ENCODE assay signal across 14 cellular contexts in the genomic region with DNA sequence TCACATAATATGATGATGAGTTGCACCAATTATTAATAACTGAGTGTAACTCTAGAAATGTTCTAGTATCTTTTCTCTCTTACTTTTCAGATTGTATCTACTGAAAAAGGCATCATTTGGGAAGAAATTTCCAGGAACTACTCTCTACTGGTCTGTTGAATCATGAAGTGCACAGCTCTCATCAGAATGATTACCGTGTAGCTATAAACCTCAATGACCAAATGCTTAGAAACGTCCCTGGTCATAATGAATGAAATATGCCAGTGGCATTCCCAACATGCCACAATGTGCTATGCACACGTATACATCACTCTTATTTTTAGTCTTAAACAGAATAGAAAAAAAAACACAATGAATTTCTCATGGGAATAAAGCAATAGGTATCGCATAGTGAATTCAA.
DNase-seq lines count a peak whose midpoint lies in the region; ATAC-seq and TF ChIP-seq lines count a peak whose summit lies in the region.
"Had no signal": no experiment of that assay in that cellular context is flagged by ENCODE, and none has a peak within 500 bp of the region (broad histone marks: within the 10 kb centered on the region; RNA-seq: fewer than 3 reads in every experiment).

No MANE protein-coding gene starts in this region.

- H3K4me1 ChIP-seq in OCI-LY7 (ENCODE audit: insufficient read depth, low read length, poor library complexity, severe bottlenecking): no peaks in the 10 kb centered on the region
- H3K4me1 ChIP-seq: A549, BLaER1, Caco-2 had no signal

- no peaks in the 10 kb centered on the region for H3K9me2 ChIP-seq in OCI-LY7 (ENCODE audit: insufficient read depth, low read length)

- no peak overlapping the region for H3K27ac ChIP-seq in brain microvascular endothelial cell
- H3K27ac ChIP-seq in OCI-LY7 (ENCODE audit: low read depth, low read length, poor library complexity, severe bottlenecking): no peak overlapping the region
- H3K27ac ChIP-seq: A549, BLaER1 had no signal

- no peaks in the 10 kb centered on the region for H3K36me3 Mint-ChIP-seq in stimulated activated memory B cell treated with anti-CD40 and anti-IgM and Interleukin-4, amounts not matched to agents 10 μg/mL and 1 μg/mL and 100 μg/mL, for 72 hours
- H3K36me3 Mint-ChIP-seq: CD8-positive, alpha-beta memory T cell had no signal

- no peaks in the 10 kb centered on the region for H3K79me2 ChIP-seq in OCI-LY7 (ENCODE audit: insufficient read depth, low read depth, low read length)

- no peak overlapping the region for H3K4me2 ChIP-seq in OCI-LY7 (ENCODE audit: low read length)
- H3K4me2 ChIP-seq: A549, BLaER1 had no signal

- H2AFZ ChIP-seq in OCI-LY7 (ENCODE audit: low read length): no peak overlapping the region

- peaks cover 9% of the 10 kb centered on the region for H3K9me3 Mint-ChIP-seq in stimulated activated memory B cell treated with anti-CD40 and anti-IgM and Interleukin-4, amounts not matched to agents 10 μg/mL and 1 μg/mL and 100 μg/mL, for 72 hours

- POLR2A ChIA-PET in OCI-LY7 (lab: Charles Lee): no interaction called here

- peak; percentile 72 for DNase-seq in ELR (ENCODE audit: low read depth)
- peak; percentile 49 for DNase-seq in HS-5 (ENCODE audit: low read depth)
- peak; percentile 2 for DNase-seq in brain microvascular endothelial cell
- no peak for DNase-seq in OCI-LY7 (ENCODE audit: low spot score)
- DNase-seq: Caco-2; CD8-positive, alpha-beta memory T cell; DND-41 had no signal

- H3K4me3 Mint-ChIP-seq in stimulated activated memory B cell treated with anti-CD40 and anti-IgM and Interleukin-4, amounts not matched to agents 10 μg/mL and 1 μg/mL and 100 μg/mL, for 72 hours: no peak overlapping the region
- H3K4me3 Mint-ChIP-seq: CD8-positive, alpha-beta memory T cell had no signal

- in situ Hi-C loops in brain microvascular endothelial cell (cut with HindIII; ENCODE audit: low pct_ligation_motif_present, low sequenced_read_pairs): no loop called here

- H3K36me3 ChIP-seq in brain microvascular endothelial cell (replicated peaks) (no peaks in the 10 kb centered on the region), OCI-LY7 (ENCODE audit: insufficient read depth, low read length) (no peaks in the 10 kb centered on the region)
- H3K36me3 ChIP-seq: BLaER1 had no signal

- H3K4me3 ChIP-seq in brain microvascular endothelial cell (ENCODE audit: low read depth, low read length): no peak overlapping the region
- no peak overlapping the region for H3K4me3 ChIP-seq in OCI-LY7 (ENCODE audit: low read depth, low read length, poor library complexity, severe bottlenecking)
- H3K4me3 ChIP-seq: A549, BLaER1, GM12878, K562 had no signal

- intact Hi-C loops in OCI-LY7 (cut with micrococcal nuclease; ENCODE audit: unreplicated experiment): no loop called here

- H3K4me1 Mint-ChIP-seq in stimulated activated memory B cell treated with anti-CD40 and anti-IgM and Interleukin-4, amounts not matched to agents 10 μg/mL and 1 μg/mL and 100 μg/mL, for 72 hours: no peaks in the 10 kb centered on the region
- H3K4me1 Mint-ChIP-seq: CD8-positive, alpha-beta memory T cell had no signal

- no peak overlapping the region for H3K27ac Mint-ChIP-seq in stimulated activated memory B cell treated with anti-CD40 and anti-IgM and Interleukin-4, amounts not matched to agents 10 μg/mL and 1 μg/mL and 100 μg/mL, for 72 hours
- H3K27ac Mint-ChIP-seq: CD8-positive, alpha-beta memory T cell had no signal

- no peaks in the 10 kb centered on the region for H3K27me3 ChIP-seq in brain microvascular endothelial cell (replicated peaks)
- H3K27me3 ChIP-seq: BLaER1 had no signal

- no peaks in the 10 kb centered on the region for H3K27me3 Mint-ChIP-seq in stimulated activated memory B cell treated with anti-CD40 and anti-IgM and Interleukin-4, amounts not matched to agents 10 μg/mL and 1 μg/mL and 100 μg/mL, for 72 hours
- H3K27me3 Mint-ChIP-seq: CD8-positive, alpha-beta memory T cell had no signal

- no TSS peak for BruUV-seq in OCI-LY7 (replicated peaks; lab: Mats Ljungman, UMichigan)

- CTCF ChIA-PET in OCI-LY7 (lab: Charles Lee; ENCODE audit: unreplicated experiment): no interaction called here

- H4K20me1 ChIP-seq in OCI-LY7 (ENCODE audit: insufficient read depth, low read length): no peaks in the 10 kb centered on the region
- H4K20me1 ChIP-seq: BLaER1 had no signal

- no peak for TF ChIP-seq CTCF in brain microvascular endothelial cell (IDR thresholded peaks at IDR 0.05; ENCODE audit: low read depth, low read length, missing control alignments)
- no peak for TF ChIP-seq CTCF in OCI-LY7 (conservative IDR thresholded peaks at IDR 0.05; ENCODE audit: low read length)

- no peak for ATAC-seq in stimulated activated memory B cell treated with anti-CD40 and anti-IgM and Interleukin-4, amounts not matched to agents 10 μg/mL and 1 μg/mL and 100 μg/mL, for 72 hours
- no peak for ATAC-seq in HG02840 (IDR thresholded peaks at IDR 0.05; ENCODE audit: low FRiP score, unreplicated experiment)
- ATAC-seq: A549, GM12878, HCT116, K562 had no signal

- H3K9me3 ChIP-seq in OCI-LY7 (ENCODE audit: low read length): no peaks in the 10 kb centered on the region
- H3K9me3 ChIP-seq: A549, Caco-2 had no signal
